In genomic region chr10:88131561-88132139, GRCh38 we compare ENCODE assay signal across 13 cellular contexts.
A peak's percentile ranks its signal among the peaks of the same experiment; 100 is the strongest.
DNase-seq lines count a peak whose midpoint lies in the region; ATAC-seq and TF ChIP-seq lines count a peak whose summit lies in the region.
"Had no signal": no experiment of that assay in that cellular context is flagged by ENCODE, and none has a peak within 500 bp of the region (broad histone marks: within the 10 kb centered on the region; RNA-seq: fewer than 3 reads in every experiment).

No MANE protein-coding gene starts in this region.

- H3K9me3 ChIP-seq in aorta (ENCODE audit: control insufficient read depth, low read length) = no peaks in the 10 kb centered on the region

- peaks cover 2 to 4% of the 10 kb centered on the region in 2 donors for H3K4me1 ChIP-seq in aorta (ENCODE audit: control insufficient read depth in 1 of 2, insufficient read depth in 2 of 2, low read length in 2 of 2)

- H3K27ac ChIP-seq in aorta (ENCODE audit: low read depth in 1 of 2, low read length in 2 of 2) = peak overlapping the region in 1 of 2 donors; percentile 37

- H3K36me3 ChIP-seq in aorta (ENCODE audit: control insufficient read depth in 1 of 2, insufficient read depth in 2 of 2, low read length in 1 of 2) = no peaks in the 10 kb centered on the region

- no peak for TF ChIP-seq CTCF in astrocyte of the spinal cord (IDR thresholded peaks at IDR 0.05; ENCODE audit: low read depth, low read length)

- intact Hi-C loops in Right ventricle myocardium inferior (cut with DNase I) (no loop called here), cardiac septum (cut with DNase I) (no loop called here), aorta (cut with DNase I) (no loop called here)

- H3K27me3 ChIP-seq in aorta (ENCODE audit: control insufficient read depth in 1 of 2, insufficient read depth in 2 of 2, low read length in 1 of 2) = no peaks in the 10 kb centered on the region

- H3K4me3 ChIP-seq in astrocyte of the spinal cord (ENCODE audit: low read depth, low read length) (no peak overlapping the region), aorta (ENCODE audit: low read length in 2 of 2) (no peak overlapping the region)

- no peak for DNase-seq in Right ventricle myocardium inferior (ENCODE audit: missing footprints)
- no peak for DNase-seq in cardiac septum (ENCODE audit: low spot score)
- DNase-seq in astrocyte of the spinal cord (ENCODE audit: low read depth, low spot score) = peak; percentile 35
- peak; percentile 48 for DNase-seq in left lobe of liver (ENCODE audit: low spot score)
- DNase-seq in aorta = peak; percentile 78 to 85
- DNase-seq in foreskin melanocyte = no peak
- no peak for DNase-seq in SHP77 (lab: John Stamatoyannopoulos, UW)
- DNase-seq: ACHN; activated CD4-positive, alpha-beta T cell treated with anti-CD3 and anti-CD28 coated beads for 1 hour; activated gamma-delta T cell; dermis blood vessel endothelial cell; NCI-H2081 had no signal

- ATAC-seq in Right ventricle myocardium inferior (peak; percentile 43), left lobe of liver (peak; percentile 56), aorta (ENCODE audit: low FRiP score) (peak; percentile 68), GM19397 (IDR thresholded peaks at IDR 0.05; ENCODE audit: unreplicated experiment) (no peak)

- WGBS in aorta, 2 donors = 9 to 12% methylated on average over 7 of the region's 7 CpGs

- in situ Hi-C loops in astrocyte of the spinal cord (cut with HindIII; ENCODE audit: low sequenced_read_pairs) = no loop called here

Comparison
In these comparisons a context has a peak if more than half of its experiments do, and no peak if none do; other contexts are left out.
1. DNase-seq: peak in astrocyte of the spinal cord (single experiment), left lobe of liver (single experiment) and aorta (2 of 2); none in Right ventricle myocardium inferior (single experiment), cardiac septum (single experiment), foreskin melanocyte (single experiment) and SHP77 (0 of 2).